ENCODE assay signal across 8 cellular contexts in the genomic region with DNA sequence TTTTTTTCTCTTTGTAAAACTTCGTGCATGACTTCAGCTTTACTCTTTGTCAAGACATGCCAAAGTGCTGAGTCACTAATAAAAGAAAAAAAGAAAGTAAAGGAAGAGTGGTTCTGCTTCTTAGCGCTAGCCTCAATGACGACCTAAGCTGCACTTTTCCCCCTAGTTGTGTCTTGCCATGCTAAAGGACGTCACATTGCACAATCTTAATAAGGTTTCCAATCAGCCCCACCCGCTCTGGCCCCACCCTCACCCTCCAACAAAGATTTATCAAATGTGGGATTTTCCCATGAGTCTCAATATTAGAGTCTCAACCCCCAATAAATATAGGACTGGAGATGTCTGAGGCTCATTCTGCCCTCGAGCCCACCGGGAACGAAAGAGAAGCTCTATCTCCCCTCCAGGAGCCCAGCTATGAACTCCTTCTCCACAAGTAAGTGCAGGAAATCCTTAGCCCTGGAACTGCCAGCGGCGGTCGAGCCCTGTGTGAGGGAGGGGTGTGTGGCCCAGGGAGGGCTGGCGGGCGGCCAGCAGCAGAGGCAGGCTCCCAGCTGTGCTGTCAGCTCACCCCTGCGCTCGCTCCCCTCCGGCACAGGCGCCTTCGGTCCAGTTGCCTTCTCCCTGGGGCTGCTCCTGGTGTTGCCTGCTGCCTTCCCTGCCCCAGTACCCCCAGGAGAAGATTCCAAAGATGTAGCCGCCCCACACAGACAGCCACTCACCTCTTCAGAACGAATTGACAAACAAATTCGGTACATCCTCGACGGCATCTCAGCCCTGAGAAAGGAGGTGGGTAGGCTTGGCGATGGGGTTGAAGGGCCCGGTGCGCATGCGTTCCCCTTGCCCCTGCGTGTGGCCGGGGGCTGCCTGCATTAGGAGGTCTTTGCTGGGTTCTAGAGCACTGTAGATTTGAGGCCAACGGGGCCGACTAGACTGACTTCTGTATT.
A peak's percentile ranks its signal among the peaks of the same experiment; 100 is the strongest.
DNase-seq lines count a peak whose midpoint lies in the region; ATAC-seq and TF ChIP-seq lines count a peak whose summit lies in the region.

Gene IL6, plus strand, starts transcription at position 352 of the 944 bp plus-strand sequence. Its CDS starts 63 bp downstream, at position 415.

- no peak for ATAC-seq in GM19455 (IDR thresholded peaks at IDR 0.05; ENCODE audit: unreplicated experiment)
- no peak for ATAC-seq in HG03108 (IDR thresholded peaks at IDR 0.05; ENCODE audit: unreplicated experiment)

- H3K36me3 Mint-ChIP-seq in activated naive CD4-positive, alpha-beta T cell treated with anti-CD3 and anti-CD28 coated beads, Interleukin-2, amount 10 ng/mL, durations not matched to agents 7 days and 5 days = peaks cover 16% of the 10 kb centered on the region
- no peaks in the 10 kb centered on the region for H3K36me3 Mint-ChIP-seq in nephron progenitor cell (ENCODE audit: low read depth)

- peak within 1 kb of the TSS; percentile 77 for H3K4me3 Mint-ChIP-seq in activated naive CD4-positive, alpha-beta T cell treated with anti-CD3 and anti-CD28 coated beads, Interleukin-2, amount 10 ng/mL, durations not matched to agents 7 days and 5 days
- H3K4me3 Mint-ChIP-seq in nephron progenitor cell = no peak within 1 kb of the TSS

- no peak for TF ChIP-seq CTCF in nephron progenitor cell (IDR thresholded peaks at IDR 0.05)

- H3K4me1 Mint-ChIP-seq in activated naive CD4-positive, alpha-beta T cell treated with anti-CD3 and anti-CD28 coated beads, Interleukin-2, amount 10 ng/mL, durations not matched to agents 7 days and 5 days = peaks cover 68% of the 10 kb centered on the region
- H3K4me1 Mint-ChIP-seq in nephron progenitor cell = peaks cover 25% of the 10 kb centered on the region

- peaks cover 38% of the 10 kb centered on the region for H3K27me3 Mint-ChIP-seq in activated naive CD4-positive, alpha-beta T cell treated with anti-CD3 and anti-CD28 coated beads, Interleukin-2, amount 10 ng/mL, durations not matched to agents 7 days and 5 days
- H3K27me3 Mint-ChIP-seq in nephron progenitor cell (ENCODE audit: low read depth, poor library complexity) = peaks cover 3% of the 10 kb centered on the region

- CTCF ChIA-PET in activated naive CD4-positive, alpha-beta T cell treated with anti-CD3 and anti-CD28 coated beads, Interleukin-2, amount 10 ng/mL, durations not matched to agents 7 days and 5 days (lab: Charles Lee) = interaction anchor here (0.7 to 14.7 kb wide), 27 partner anchors 8 to 617 kb away, joined by 3 to 443 read pairs (median 4); no protein-coding TSS in a partner anchor

- H3K9me3 Mint-ChIP-seq in activated naive CD4-positive, alpha-beta T cell treated with anti-CD3 and anti-CD28 coated beads, Interleukin-2, amount 10 ng/mL, durations not matched to agents 7 days and 5 days = no peaks in the 10 kb centered on the region
- no peaks in the 10 kb centered on the region for H3K9me3 Mint-ChIP-seq in nephron progenitor cell

- peak within 1 kb of the TSS; percentile 88 for H3K27ac Mint-ChIP-seq in activated naive CD4-positive, alpha-beta T cell treated with anti-CD3 and anti-CD28 coated beads, Interleukin-2, amount 10 ng/mL, durations not matched to agents 7 days and 5 days
- no peak within 1 kb of the TSS for H3K27ac Mint-ChIP-seq in nephron progenitor cell

- DNase-seq in activated T-cell treated with anti-CD3 and anti-CD28 coated beads, Interleukin-2, amount 50 U/mL, for 1 hour = peak; percentile 21
- no peak for DNase-seq in activated T-cell treated with anti-CD3 and anti-CD28 coated beads for 4 hours
- peak; percentile 59 for DNase-seq in NCI-H345 treated with DMSO at 0.1 percent for 48 hours (lab: John Stamatoyannopoulos, UW; ENCODE audit: unreplicated experiment)
- DNase-seq in activated naive CD4-positive, alpha-beta T cell treated with anti-CD3 and anti-CD28 coated beads, Interleukin-2, amount 10 ng/mL, durations not matched to agents 7 days and 5 days = peak; percentile 34
- peak; percentile 64 for DNase-seq in foreskin melanocyte
- DNase-seq in nephron progenitor cell = peak; percentile 14
